ENCODE assay signal across 33 cellular contexts in the genomic region with DNA sequence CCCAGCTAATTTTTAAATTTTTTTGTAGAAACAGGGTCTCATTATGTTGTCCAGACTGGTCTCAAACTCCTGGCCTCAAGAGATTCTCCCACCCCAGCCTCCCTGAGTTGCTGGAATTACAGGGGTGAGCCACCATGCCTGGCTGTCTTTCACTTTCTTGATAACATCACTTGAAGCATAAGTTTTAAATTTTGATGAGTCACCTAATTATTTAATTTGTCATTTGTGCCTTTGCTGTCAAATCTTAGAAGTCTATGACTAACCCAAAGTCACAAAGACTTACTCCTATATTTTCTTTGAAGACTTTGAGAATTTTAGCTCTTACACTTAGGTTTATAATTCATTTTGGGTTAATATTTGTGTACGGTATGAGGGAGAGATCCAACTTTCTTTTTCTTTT. TPM values are rescaled to one million over a fixed set of nuclear protein-coding genes. Genes with fewer than 3 reads are reported as not detected.
"Had no signal": no experiment of that assay in that cellular context is flagged by ENCODE, and none has a peak within 500 bp of the region (broad histone marks: within the 10 kb centered on the region; RNA-seq: fewer than 3 reads in every experiment).

No MANE protein-coding gene starts in this region.

- H3K36me3 ChIP-seq: brain microvascular endothelial cell, SJCRH30 had no signal

- ATAC-seq: activated CD8-positive, alpha-beta T cell treated with anti-CD3 and anti-CD28 coated beads for 36 hours; activated T-cell treated with anti-CD3 and anti-CD28 coated beads, Interleukin-2, amount 50 U/mL, for 72 hours; activated T-helper 17 cell treated with anti-CD3 and anti-CD28 coated beads, Interleukin-2, amount 50 U/mL, for 72 hours had no signal

- H3K27me3 ChIP-seq: SJCRH30 had no signal

- H3K27ac ChIP-seq: brain microvascular endothelial cell, PC-9, SJCRH30, SK-N-MC had no signal

- DNase-seq: activated CD4-positive, alpha-beta T cell treated with anti-CD3 and anti-CD28 coated beads, Interleukin-2, amount 10 ng/mL, durations not matched to agents 24 days and 14 days; activated CD4-positive, alpha-beta T cell treated with anti-CD3 and anti-CD28 coated beads, Interleukin-2, amount 50 U/mL, for 4 hours; activated CD4-positive, CD25-positive, alpha-beta regulatory T cell treated with anti-CD3 and anti-CD28 coated beads, Interleukin-2, amount 50 U/mL, for 72 hours; activated CD8-positive, alpha-beta T cell treated with anti-CD3 and anti-CD28 coated beads for 36 hours; activated effector memory CD4-positive, alpha-beta T cell treated with anti-CD3 and anti-CD28 coated beads, Interleukin-2, amount 50 U/mL, for 16 hours; activated naive CD4-positive, alpha-beta T cell; activated naive CD4-positive, alpha-beta T cell treated with anti-CD3 and anti-CD28 coated beads, Interleukin-2, amount 50 U/mL, for 16 hours; activated naive CD8-positive, alpha-beta T cell treated with anti-CD3 and anti-CD28 coated beads for 36 hours; activated T-cell treated with anti-CD3 and anti-CD28 coated beads, Interleukin-2, amount 50 U/mL, for 1 hour; activated T-cell treated with anti-CD3 and anti-CD28 coated beads, Interleukin-2, amount 50 U/mL, for 72 hours; amniotic stem cell; aorta; brain microvascular endothelial cell; central memory CD4-positive, alpha-beta T cell; Kasumi-1; MM.1S; MV-4-11; NCI-H1092; NCI-H1436 treated with DMSO at 0.1 percent for 48 hours; NCI-H187; NCI-H2029 treated with DMSO at 0.1 percent for 48 hours; NCI-H2107; NCI-H2171; NCI-H510A; NCI-H526; NCI-H748 treated with DMSO at 0.1 percent for 48 hours; NK-92 treated with Interleukin-12 subunit alpha and Interleukin-12 subunit beta, amount 100 ng/mL, for 24 hours; SHP77; SJCRH30; T1000 had no signal

- H3K4me3 ChIP-seq: PC-9, SJCRH30, SK-N-MC had no signal

- H3K4me2 ChIP-seq: PC-9 had no signal

- H3K9me3 ChIP-seq: SJCRH30 had no signal

- H2AFZ ChIP-seq: PC-9 had no signal

RNA-seq across cellular contexts. Expression of a gene that starts 52.6 kb away (rescaled TPM):
- total RNA-seq: activated CD4-positive, alpha-beta T cell treated with anti-CD3 and anti-CD28 coated beads, Interleukin-2, amount 10 ng/mL, durations not matched to agents 24 days and 14 days had no signal
